Comparison of ENCODE assay signal across 9 cellular contexts in the genomic region with DNA sequence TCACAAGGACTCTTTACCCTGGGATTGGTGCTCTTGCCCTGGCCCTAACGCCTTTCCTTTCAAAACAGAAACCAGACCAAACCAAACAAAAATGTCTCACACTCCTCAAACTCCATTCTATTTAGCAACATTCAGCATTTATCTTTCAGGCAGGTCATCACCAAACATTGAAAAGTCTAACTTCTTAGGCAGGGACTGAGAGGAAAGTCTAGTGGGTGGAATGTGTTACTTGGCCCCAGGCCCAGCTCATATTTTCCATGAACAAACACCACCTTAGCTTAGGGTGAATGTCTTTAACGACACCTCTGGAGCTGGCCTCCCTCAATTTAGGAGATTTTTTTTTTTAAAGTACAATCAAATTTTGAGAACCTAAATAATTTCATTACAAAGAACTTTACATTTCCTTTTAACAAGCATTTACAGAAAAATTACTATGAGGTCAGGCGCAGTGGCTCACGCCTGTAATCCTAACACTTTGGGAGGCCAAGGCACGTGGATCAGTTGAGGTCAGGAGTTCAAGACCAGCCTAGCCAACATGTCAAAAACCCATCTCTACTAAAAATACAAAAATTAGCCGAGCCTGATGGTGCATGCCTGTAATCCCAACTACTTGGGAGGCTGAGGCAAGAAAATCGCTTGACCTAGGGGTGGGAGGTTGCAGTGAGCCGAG. TPM values are rescaled to one million over a fixed set of nuclear protein-coding genes. Genes with fewer than 3 reads are reported as not detected.
DNase-seq lines count a peak whose midpoint lies in the region; ATAC-seq and TF ChIP-seq lines count a peak whose summit lies in the region.
"Had no signal": no experiment of that assay in that cellular context is flagged by ENCODE, and none has a peak within 500 bp of the region (broad histone marks: within the 10 kb centered on the region; RNA-seq: fewer than 3 reads in every experiment).

No MANE protein-coding gene starts in this region.

- ATAC-seq in GM21515 (IDR thresholded peaks at IDR 0.05; ENCODE audit: unreplicated experiment), result no peak

- in situ Hi-C loops in Caki2 (cut with HindIII; ENCODE audit: low pct_unique_long_range_greater_than_20kb, low sequenced_read_pairs), result no loop called here

- peak; percentile 15 for TF ChIP-seq CTCF in cardiac fibroblast (IDR thresholded peaks at IDR 0.05; ENCODE audit: low read depth, low read length)
- TF ChIP-seq CTCF in neural crest cell (conservative IDR thresholded peaks at IDR 0.05), result no peak

- no peaks in the 10 kb centered on the region for H3K27me3 Mint-ChIP-seq in neural crest cell (ENCODE audit: low read depth)

- H3K9me3 Mint-ChIP-seq in neural crest cell, result no peaks in the 10 kb centered on the region

- DNase-seq in Caki2 (ENCODE audit: low read depth) (peak; percentile 71), NCI-H226 (peak; percentile 66), cardiac fibroblast (ENCODE audit: low read depth in 2 of 2) (peak; percentile 76 to 86), neural crest cell (ENCODE audit: low read depth, low spot score) (no peak), NCI-H1048 (lab: John Stamatoyannopoulos, UW) (no peak), COLO829 (ENCODE audit: low spot score) (no peak), NOMO-1 (lab: John Stamatoyannopoulos, UW; ENCODE audit: unreplicated experiment in 2 of 2) (no peak)
- DNase-seq: NCI-H2107 had no signal

- no peak overlapping the region for H3K4me3 ChIP-seq in cardiac fibroblast (replicated peaks in 1 of 2; ENCODE audit: low read depth in 2 of 2, low read length in 2 of 2)

- H3K4me1 Mint-ChIP-seq in neural crest cell, result no peaks in the 10 kb centered on the region

- H3K36me3 Mint-ChIP-seq in neural crest cell (ENCODE audit: low read depth), result no peaks in the 10 kb centered on the region

- peak overlapping the region; percentile 17 for H3K27ac Mint-ChIP-seq in neural crest cell (ENCODE audit: unreplicated experiment)

- no peak overlapping the region for H3K4me3 Mint-ChIP-seq in neural crest cell

RNA-seq across cellular contexts. Expression of a gene that starts 10.2 kb away (rescaled TPM):
- 1.6 and 5.1 TPM in 2 replicates for total RNA-seq in Caki2 (2014; rRNA removed; shearing (Covaris generic); ENCODE audit: low replicate concordance)
- total RNA-seq in neural crest cell, result 24.7 and 25.2 TPM in 2 replicates

Comparison
In these comparisons a context has a peak if more than half of its experiments do, and no peak if none do; other contexts are left out.
1. DNase-seq: peak in Caki2 (single experiment), NCI-H226 (single experiment) and cardiac fibroblast (2 of 2); none in neural crest cell (single experiment), NCI-H1048 (single experiment), COLO829 (single experiment) and NOMO-1 (0 of 2).